ENCODE assay signal across 17 cellular contexts in genomic region chr15:91890614-91891013, GRCh38. TPM values are rescaled to one million over a fixed set of nuclear protein-coding genes. Genes with fewer than 3 reads are reported as not detected.
A peak's percentile ranks its signal among the peaks of the same experiment; 100 is the strongest.
DNase-seq lines count a peak whose midpoint lies in the region; TF ChIP-seq lines count a peak whose summit lies in the region.
"Had no signal": no experiment of that assay in that cellular context is flagged by ENCODE, and none has a peak within 500 bp of the region (broad histone marks: within the 10 kb centered on the region; RNA-seq: fewer than 3 reads in every experiment).

No MANE protein-coding gene starts in this region.

- no peaks in the 10 kb centered on the region for H3K4me1 ChIP-seq in smooth muscle cell (ENCODE audit: low read depth)
- H3K4me1 ChIP-seq: HAP-1 had no signal

- TF ChIP-seq CTCF in dorsolateral prefrontal cortex (IDR thresholded peaks at IDR 0.05 in 54 of 56, conservative IDR thresholded peaks at IDR 0.05 in 2 of 56; ENCODE audit: low read depth in 1 of 56, partially characterized antibody in 56 of 56) (no peak), smooth muscle cell (IDR thresholded peaks at IDR 0.05; ENCODE audit: borderline replicate concordance, insufficient read depth, poor library complexity, severe bottlenecking) (no peak), foreskin fibroblast (IDR thresholded peaks at IDR 0.05; ENCODE audit: low read depth, low read length) (no peak)

- H3K4me2 ChIP-seq in smooth muscle cell, result no peak overlapping the region

- H3F3A ChIP-seq in smooth muscle cell (ENCODE audit: low read depth), result no peaks in the 10 kb centered on the region

- H3K4me3 ChIP-seq in dorsolateral prefrontal cortex (no peak overlapping the region), smooth muscle cell (no peak overlapping the region), foreskin fibroblast (ENCODE audit: low read depth in 1 of 2, low read length in 2 of 2) (no peak overlapping the region)
- H3K4me3 ChIP-seq: breast epithelium, GM12878, HAP-1, vagina had no signal

- intact Hi-C loops in dorsolateral prefrontal cortex (cut with DNase I), result loop anchor here in 1 of 2 donors (10.0 kb wide), 1 partner anchor 54 kb away; no protein-coding TSS in a partner anchor

- no peaks in the 10 kb centered on the region for H4K20me1 ChIP-seq in smooth muscle cell (ENCODE audit: low read depth)

- 70% methylated on average over 2 of the region's 2 CpGs for WGBS in smooth muscle cell (ENCODE audit: low lambda C conversion rate)

- H3K79me2 ChIP-seq in smooth muscle cell (ENCODE audit: low read depth), result no peaks in the 10 kb centered on the region

- no peaks in the 10 kb centered on the region for H3K9me3 ChIP-seq in smooth muscle cell (replicated peaks; ENCODE audit: low read depth)
- H3K9me3 ChIP-seq: breast epithelium, HAP-1, vagina had no signal

- H3K27me3 ChIP-seq in dorsolateral prefrontal cortex (no peaks in the 10 kb centered on the region), smooth muscle cell (ENCODE audit: low read depth) (no peaks in the 10 kb centered on the region)
- H3K27me3 ChIP-seq: breast epithelium, vagina had no signal

- H3K27ac ChIP-seq in dorsolateral prefrontal cortex, result peak overlapping the region in 51 of 59 donors; percentile 6 to 99 (median 90)
- H3K27ac ChIP-seq in smooth muscle cell (ENCODE audit: low read depth), result peak overlapping the region; percentile 66
- H3K27ac ChIP-seq: vagina had no signal

- DNase-seq in H4 (ENCODE audit: low spot score), result peak; percentile 28
- peak; percentile 69 for DNase-seq in RPMI7951 (ENCODE audit: low read depth)
- DNase-seq in dorsolateral prefrontal cortex, result no peak
- DNase-seq in smooth muscle cell (lab: John Stamatoyannopoulos, UW; ENCODE audit: unreplicated experiment), result no peak
- no peak for DNase-seq in foreskin fibroblast
- no peak for DNase-seq in NCI-H1694 treated with DMSO at 0.1 percent for 48 hours (lab: John Stamatoyannopoulos, UW)
- no peak for DNase-seq in NOMO-1 treated with dmso at 0.1 percent for 144 hours (lab: John Stamatoyannopoulos, UW; ENCODE audit: unreplicated experiment)
- DNase-seq: activated CD4-positive, CD25-positive, alpha-beta regulatory T cell; effector memory CD8-positive, alpha-beta T cell; KG1; NCI-H1417 treated with DMSO at 0.1 percent for 48 hours; nucleus accumbens; stimulated activated naive CD4-positive, alpha-beta T cell treated with Interleukin-2 at 50 U/mL for 16 hours had no signal

- H3K36me3 ChIP-seq in smooth muscle cell (ENCODE audit: low read depth), result no peaks in the 10 kb centered on the region
- H3K36me3 ChIP-seq: breast epithelium, HAP-1, vagina had no signal

- no peak overlapping the region for H2AFZ ChIP-seq in smooth muscle cell (ENCODE audit: low read depth)

- no peak overlapping the region for H3K9ac ChIP-seq in smooth muscle cell (ENCODE audit: low read depth)

RNA-seq across cellular contexts. Expression of gene SLCO3A1, which starts 37.1 kb away (rescaled TPM):
- total RNA-seq in H4 (2014; rRNA removed; shearing (Covaris generic)), result 7.2 and 9.3 TPM in 2 replicates
- 1.7 and 1.9 TPM in 2 replicates for total RNA-seq in RPMI7951 (2014; rRNA removed; shearing (Covaris generic))
- total RNA-seq in dorsolateral prefrontal cortex, result 100 to 1,000 TPM in 13 of 120 experiments, 10 to 100 TPM in 107; 36.6 to 170 (median 68.2) TPM
- total RNA-seq in smooth muscle cell, result 1.0 and 12.6 TPM in 2 replicates
- polyA plus RNA-seq in smooth muscle cell, result 1.3 and 4.7 TPM in 2 replicates

Comparison
In these comparisons a context has a peak if more than half of its experiments do, and no peak if none do; other contexts are left out.
1. DNase-seq: peak in H4 (single experiment) and RPMI7951 (single experiment); none in dorsolateral prefrontal cortex (0 of 10), smooth muscle cell (single experiment), foreskin fibroblast (0 of 2), NCI-H1694 treated with DMSO at 0.1 percent for 48 hours (single experiment) and NOMO-1 treated with dmso at 0.1 percent for 144 hours (single experiment).